8 cellular contexts compared by ENCODE assay signal in genomic region chr14:52950410-52950897, GRCh38. TPM values are rescaled to one million over a fixed set of nuclear protein-coding genes. Genes with fewer than 3 reads are reported as not detected.
DNase-seq lines count a peak whose midpoint lies in the region; ATAC-seq and TF ChIP-seq lines count a peak whose summit lies in the region.

No MANE protein-coding gene starts in this region.

- H3K9ac ChIP-seq in muscle layer of colon (ENCODE audit: low read length) (peak overlapping the region; percentile 78), Karpas-422 (ENCODE audit: low read length) (no peak overlapping the region)

- H3K27ac ChIP-seq in esophagus squamous epithelium (peak overlapping the region; percentile 79 to 97 (median 92)), muscle layer of colon (ENCODE audit: low read depth, low read length) (peak overlapping the region; percentile 100), upper lobe of left lung (peak overlapping the region; percentile 97 to 99 (median 98)), Karpas-422 (ENCODE audit: low read length) (no peak overlapping the region)

- H4K20me1 ChIP-seq in Karpas-422 (ENCODE audit: insufficient read depth, low read depth, low read length), result no peaks in the 10 kb centered on the region

- no peak overlapping the region for H2AFZ ChIP-seq in Karpas-422 (ENCODE audit: low read length)

- TF ChIP-seq POLR2A in NB4 (IDR thresholded peaks at IDR 0.05; ENCODE audit: extremely low read depth, insufficient read length) (no peak), esophagus squamous epithelium (IDR thresholded peaks at IDR 0.05) (no peak), upper lobe of left lung (IDR thresholded peaks at IDR 0.05) (no peak)

- no peak overlapping the region for H3K4me2 ChIP-seq in Karpas-422 (ENCODE audit: low read depth, low read length, poor library complexity, severe bottlenecking)

- 0 to 2% methylated on average over 1 to 11 of the region's 56 CpGs for WGBS in esophagus squamous epithelium, 2 donors
- 0 to 1% methylated on average over 6 to 48 of the region's 56 CpGs for WGBS in upper lobe of left lung, 2 donors

- peaks cover 0 to 54% (median 0%) of the 10 kb centered on the region in 4 donors for H3K27me3 ChIP-seq in esophagus squamous epithelium
- no peaks in the 10 kb centered on the region for H3K27me3 ChIP-seq in muscle layer of colon (ENCODE audit: control insufficient read depth in 1 of 2, insufficient read depth in 2 of 2, low read length in 2 of 2)
- H3K27me3 ChIP-seq in upper lobe of left lung, result no peaks in the 10 kb centered on the region
- no peaks in the 10 kb centered on the region for H3K27me3 ChIP-seq in Karpas-422 (ENCODE audit: low read length)

- H3K4me1 ChIP-seq in esophagus squamous epithelium, result peaks cover 0 to 56% (median 5%) of the 10 kb centered on the region in 3 donors
- peaks cover 38% of the 10 kb centered on the region for H3K4me1 ChIP-seq in muscle layer of colon (ENCODE audit: insufficient read depth, low read length)
- H3K4me1 ChIP-seq in upper lobe of left lung, result peaks cover 14 to 30% (median 23%) of the 10 kb centered on the region in 4 donors
- no peaks in the 10 kb centered on the region for H3K4me1 ChIP-seq in Karpas-422 (ENCODE audit: low read length)

- peak; percentile 48 for ATAC-seq in GM19397 (IDR thresholded peaks at IDR 0.05; ENCODE audit: unreplicated experiment)
- ATAC-seq in upper lobe of left lung (ENCODE audit: low FRiP score in 2 of 2), result peak; percentile 59 to 70

- no peak for TF ChIP-seq EP300 in upper lobe of left lung (IDR thresholded peaks at IDR 0.05)

- H3K9me2 ChIP-seq in Karpas-422 (replicated peaks; ENCODE audit: insufficient read depth, low read length), result no peaks in the 10 kb centered on the region

- no peaks in the 10 kb centered on the region for H3K36me3 ChIP-seq in esophagus squamous epithelium
- H3K36me3 ChIP-seq in muscle layer of colon (ENCODE audit: insufficient read depth, low read length), result no peaks in the 10 kb centered on the region
- peaks cover 0 to 14% (median 0%) of the 10 kb centered on the region in 4 donors for H3K36me3 ChIP-seq in upper lobe of left lung
- H3K36me3 ChIP-seq in Karpas-422 (ENCODE audit: insufficient read depth, low read length), result no peaks in the 10 kb centered on the region

- H3K79me2 ChIP-seq in Karpas-422 (ENCODE audit: low read length), result no peaks in the 10 kb centered on the region

- DNase-seq in AG20443 (ENCODE audit: low spot score), result peak; percentile 45
- peak; percentile 2 for DNase-seq in NB4 (ENCODE audit: low read depth)
- peak; percentile 59 for DNase-seq in activated CD8-positive, alpha-beta memory T cell treated with anti-CD3 and anti-CD28 coated beads, Interleukin-2, amount 50 U/mL, for 48 hours
- no peak for DNase-seq in esophagus squamous epithelium (lab: John Stamatoyannopoulos, UW)
- peak; percentile 54 to 92 for DNase-seq in upper lobe of left lung
- DNase-seq in Karpas-422, result no peak

- TF ChIP-seq CTCF in NB4 (IDR thresholded peaks at IDR 0.05; ENCODE audit: low read depth, low read length) (no peak), esophagus squamous epithelium (IDR thresholded peaks at IDR 0.05) (peak in 2 of 6 experiments; percentile 6 to 10), upper lobe of left lung (IDR thresholded peaks at IDR 0.05) (peak in 1 of 6 experiments; percentile 47)

- no peak overlapping the region for H3K4me3 ChIP-seq in NB4 (ENCODE audit: low read depth, low read length)
- peak overlapping the region; percentile 49 to 86 (median 72) for H3K4me3 ChIP-seq in esophagus squamous epithelium
- H3K4me3 ChIP-seq in muscle layer of colon (ENCODE audit: low read depth in 1 of 2, low read length in 2 of 2), result peak overlapping the region; percentile 91 to 93
- peak overlapping the region; percentile 72 to 86 (median 84) for H3K4me3 ChIP-seq in upper lobe of left lung
- H3K4me3 ChIP-seq in Karpas-422 (ENCODE audit: low read length), result no peak overlapping the region

- intact Hi-C loops in esophagus squamous epithelium (cut with DNase I), result no loop called here

- H3K9me3 ChIP-seq in esophagus squamous epithelium (no peaks in the 10 kb centered on the region), muscle layer of colon (ENCODE audit: low read length) (no peaks in the 10 kb centered on the region), upper lobe of left lung (no peaks in the 10 kb centered on the region), Karpas-422 (ENCODE audit: low read length) (no peaks in the 10 kb centered on the region)

RNA-seq across cellular contexts. Expression of gene FERMT2, which starts 0.4 kb away (rescaled TPM):
- total RNA-seq in esophagus squamous epithelium (10 to 100 TPM in 2 of 4 donors, 1 to 10 TPM in 2; 1.7 to 72.1 (median 14.4) TPM), upper lobe of left lung (100 to 1,000 TPM in 2 of 6 donors, 10 to 100 TPM in 4; 34.6 to 121 (median 72.3) TPM)
- 0.07 and 0.34 TPM in 2 replicates for total RNA-seq in Karpas-422 (2014; rRNA removed; shearing (Covaris generic); ENCODE audit: low replicate concordance)

Comparison
In these comparisons a context has a peak if more than half of its experiments do, and no peak if none do; other contexts are left out.
1. DNase-seq: peak in AG20443 (single experiment), NB4 (single experiment), activated CD8-positive, alpha-beta memory T cell treated with anti-CD3 and anti-CD28 coated beads, Interleukin-2, amount 50 U/mL, for 48 hours (single experiment) and upper lobe of left lung (2 of 2); none in esophagus squamous epithelium (single experiment) and Karpas-422 (single experiment).
2. H3K4me3 ChIP-seq: peak in esophagus squamous epithelium (4 of 4), muscle layer of colon (2 of 2) and upper lobe of left lung (4 of 4); none in NB4 (single experiment) and Karpas-422 (single experiment).